ENCODE assay signal across 20 cellular contexts in the genomic region with DNA sequence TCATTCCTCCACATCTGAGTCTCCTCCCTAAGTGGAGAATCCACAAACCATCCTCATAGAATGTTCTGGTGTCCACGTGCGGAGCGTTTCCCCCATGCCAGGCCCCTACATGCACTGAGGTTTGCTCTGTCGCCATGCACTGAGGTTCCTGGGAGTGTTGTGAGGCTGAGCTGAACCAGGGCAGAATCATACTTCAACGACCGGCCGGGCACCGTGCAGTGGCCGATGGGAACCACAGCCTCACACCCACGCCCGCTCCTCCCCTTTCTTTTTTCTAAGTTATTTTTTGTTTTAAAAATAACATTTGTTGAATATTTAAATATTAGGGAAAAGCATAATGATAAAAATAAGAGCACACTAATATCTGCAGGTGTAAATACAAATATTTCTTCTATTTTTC.
DNase-seq lines count a peak whose midpoint lies in the region; TF ChIP-seq lines count a peak whose summit lies in the region.
"Had no signal": no experiment of that assay in that cellular context is flagged by ENCODE, and none has a peak within 500 bp of the region (broad histone marks: within the 10 kb centered on the region; RNA-seq: fewer than 3 reads in every experiment).

No MANE protein-coding gene starts in this region.

- no peak overlapping the region for H2BK5ac ChIP-seq in H9 (ENCODE audit: insufficient read length, low read length)

- H4K91ac ChIP-seq in H9 (ENCODE audit: insufficient read length, low read depth, low read length) = no peak overlapping the region

- no peak overlapping the region for H2BK120ac ChIP-seq in H9 (ENCODE audit: low read depth, low read length, poor library complexity, severe bottlenecking)

- H3K4me3 ChIP-seq in WERI-Rb-1 (ENCODE audit: low read depth, low read length) = no peak overlapping the region
- no peak overlapping the region for H3K4me3 ChIP-seq in spleen
- no peak overlapping the region for H3K4me3 ChIP-seq in osteoblast (ENCODE audit: insufficient read depth, low read length)
- H3K4me3 ChIP-seq: BLaER1 treated with 17β-estradiol and CSF1 and Interleukin-3, amounts not matched to agents 10 nM and 100 nM; GM12878 had no signal

- H3K9ac ChIP-seq in H9 (ENCODE audit: extremely low read depth, insufficient read length, low read length) = no peak overlapping the region
- H3K9ac ChIP-seq: BLaER1 treated with 17β-estradiol and CSF1 and Interleukin-3, amounts not matched to agents 10 nM and 100 nM had no signal

- H2BK15ac ChIP-seq in H9 (ENCODE audit: low read depth, low read length) = no peak overlapping the region

- no peaks in the 10 kb centered on the region for H3K36me3 ChIP-seq in WERI-Rb-1
- H3K36me3 ChIP-seq in spleen = no peaks in the 10 kb centered on the region
- H3K36me3 ChIP-seq in osteoblast (ENCODE audit: insufficient read depth, low read length) = no peaks in the 10 kb centered on the region
- H3K36me3 ChIP-seq: BLaER1 treated with 17β-estradiol and CSF1 and Interleukin-3, amounts not matched to agents 10 nM and 100 nM had no signal

- H3T11ph ChIP-seq in H9 (ENCODE audit: low read length) = no peak overlapping the region

- no peak overlapping the region for H3K14ac ChIP-seq in H9 (ENCODE audit: insufficient read depth, low read length)

- H3K9me3 ChIP-seq in H9 (ENCODE audit: control insufficient read depth, low read depth, low read length) = no peaks in the 10 kb centered on the region
- peaks cover 5% of the 10 kb centered on the region for H3K9me3 ChIP-seq in WERI-Rb-1 (ENCODE audit: severe bottlenecking)
- H3K9me3 ChIP-seq in spleen = peaks cover 0 to 14% (median 5%) of the 10 kb centered on the region in 8 donors
- H3K9me3 ChIP-seq in osteoblast (ENCODE audit: low read depth, low read length) = no peaks in the 10 kb centered on the region
- H3K9me3 ChIP-seq: Caco-2 had no signal

- intact Hi-C loops in spleen (cut with DNase I; ENCODE audit: low total_unique reads) = no loop called here

- peaks cover 1% of the 10 kb centered on the region; the same call in 1 of the 2 replicates for H3K27me3 Mint-ChIP-seq in H9 (ENCODE audit: low read depth)
- H3K27me3 Mint-ChIP-seq: B cell had no signal

- no peak overlapping the region for H2AFZ ChIP-seq in H9 (ENCODE audit: low read length)
- no peak overlapping the region for H2AFZ ChIP-seq in osteoblast (ENCODE audit: low read length)

- H2BK20ac ChIP-seq in H9 (ENCODE audit: low read depth, low read length, poor library complexity, severe bottlenecking) = no peak overlapping the region

- POLR2A ChIA-PET in GM10248 (lab: Yijun Ruan, JAX) = no interaction called here

- CTCF ChIA-PET in GM10248 (lab: Yijun Ruan, JAX) = no interaction called here

- H3K79me2 ChIP-seq in H9 (ENCODE audit: insufficient read depth, low read length) (no peaks in the 10 kb centered on the region), osteoblast (ENCODE audit: insufficient read depth, low read length) (no peaks in the 10 kb centered on the region)

- H2AK5ac ChIP-seq in H9 (ENCODE audit: insufficient read length, low read length) = no peak overlapping the region

- no peak for TF ChIP-seq POLR2A in spleen (IDR thresholded peaks at IDR 0.05)

- H3K4ac ChIP-seq in H9 (ENCODE audit: low read depth, low read length) = no peak overlapping the region

- DNase-seq in H9 = peak; percentile 14
- DNase-seq in WERI-Rb-1 = peak; percentile 2
- DNase-seq in islet precursor cell = peak; percentile 29
- peak; percentile 25 for DNase-seq in spleen
- no peak for DNase-seq in activated T-cell treated with anti-CD3 and anti-CD28 coated beads for 4 hours
- no peak for DNase-seq in ACHN
- no peak for DNase-seq in GM10248 (ENCODE audit: extremely low spot score)
- DNase-seq in osteoblast (ENCODE audit: insufficient read length, low spot score, missing footprints) = no peak
- DNase-seq: 8988T; AML-193; Caco-2; Calu3; CD4-positive, alpha-beta T cell; CD8-positive, alpha-beta T cell; DMS79 treated with DMSO at 0.1 percent for 48 hours; GF-D8 had no signal

- no peak overlapping the region for H3K18ac ChIP-seq in H9 (ENCODE audit: insufficient read length, low read depth, low read length)

- H3K4me1 Mint-ChIP-seq in H9 = peaks cover 0 to 2% of the 10 kb centered on the region in 2 experiments; a peak in 1 of 4 replicates
- H3K4me1 Mint-ChIP-seq: B cell had no signal

- no peak overlapping the region for H3K4me3 Mint-ChIP-seq in H9
- H3K4me3 Mint-ChIP-seq: B cell; CD4-positive, alpha-beta T cell; CD8-positive, alpha-beta T cell had no signal

- H2BK12ac ChIP-seq in H9 (ENCODE audit: insufficient read length, low read depth, low read length) = no peak overlapping the region

- no peak overlapping the region for H3K27ac Mint-ChIP-seq in H9
- H3K27ac Mint-ChIP-seq: CD4-positive, alpha-beta T cell; CD8-positive, alpha-beta T cell had no signal

- H4K20me1 ChIP-seq in H9 (ENCODE audit: control insufficient read depth, insufficient read depth, insufficient read length) (no peaks in the 10 kb centered on the region), osteoblast (ENCODE audit: insufficient read depth, low read length) (no peaks in the 10 kb centered on the region)

- H3K23me2 ChIP-seq in H9 (ENCODE audit: insufficient read length, low read depth, low read length, poor library complexity, severe bottlenecking) = peaks cover 2% of the 10 kb centered on the region

- no peak overlapping the region for H4K8ac ChIP-seq in H9 (replicated peaks; ENCODE audit: insufficient read length, low read depth, low read length)

- H3K4me2 ChIP-seq in H9 (ENCODE audit: insufficient read depth, insufficient read length, low read length) (no peak overlapping the region), osteoblast (ENCODE audit: insufficient read depth, low read length) (no peak overlapping the region)
- H3K4me2 ChIP-seq: BLaER1 treated with 17β-estradiol and CSF1 and Interleukin-3, amounts not matched to agents 10 nM and 100 nM had no signal

- in situ Hi-C loops in ACHN (cut with HindIII; ENCODE audit: low pct_ligation_motif_present, low pct_unique_long_range_greater_than_20kb, low sequenced_read_pairs) = no loop called here

- WGBS in H9 (ENCODE audit: extremely low coverage, insufficient read length, low lambda C conversion rate) = no CpG with 5 or more reads among the region's 11 CpGs
- 89 to 93% (median 93%) methylated on average over 11 of the region's 11 CpGs for WGBS in spleen, 5 donors

- no peaks in the 10 kb centered on the region for H3K4me1 ChIP-seq in H9 (ENCODE audit: insufficient read depth, low read length)
- no peaks in the 10 kb centered on the region for H3K4me1 ChIP-seq in spleen
- no peaks in the 10 kb centered on the region for H3K4me1 ChIP-seq in osteoblast (ENCODE audit: insufficient read depth, low read length)
- H3K4me1 ChIP-seq: BLaER1 treated with 17β-estradiol and CSF1 and Interleukin-3, amounts not matched to agents 10 nM and 100 nM; Caco-2 had no signal

- H3K79me1 ChIP-seq in H9 (ENCODE audit: insufficient read depth, low read depth, low read length, poor library complexity, severe bottlenecking) = no peaks in the 10 kb centered on the region

- TF ChIP-seq CTCF in H9 (conservative IDR thresholded peaks at IDR 0.05) = no peak
- TF ChIP-seq CTCF in WERI-Rb-1 (IDR thresholded peaks at IDR 0.05; ENCODE audit: low read depth, low read length) = no peak
- no peak for TF ChIP-seq CTCF in spleen (IDR thresholded peaks at IDR 0.05 in 8 of 11, conservative IDR thresholded peaks at IDR 0.05 in 3 of 11)
- no peak for TF ChIP-seq CTCF in GM10248 (IDR thresholded peaks at IDR 0.05; ENCODE audit: control extremely low read depth, extremely low read depth, low read depth, missing control alignments)
- TF ChIP-seq CTCF in osteoblast (IDR thresholded peaks at IDR 0.05; ENCODE audit: extremely low read depth, low read depth, low read length) = no peak

- peaks cover 0 to 2% (median 0%) of the 10 kb centered on the region in 3 experiments; a peak in 1 of 7 replicates for H3K36me3 Mint-ChIP-seq in H9 (ENCODE audit: insufficient read depth in 1 of 3, low read depth in 3 of 3)
- H3K36me3 Mint-ChIP-seq: CD8-positive, alpha-beta T cell had no signal

- H3K9me3 Mint-ChIP-seq in H9 = peaks cover 2 to 7% of the 10 kb centered on the region in 2 experiments; a peak in 2 of 5 replicates
- H3K9me3 Mint-ChIP-seq: CD4-positive, alpha-beta T cell; CD8-positive, alpha-beta T cell had no signal

- H3K27ac ChIP-seq in H9 (ENCODE audit: insufficient read length, low read depth, low read length) = no peak overlapping the region
- no peak overlapping the region for H3K27ac ChIP-seq in WERI-Rb-1
- H3K27ac ChIP-seq in spleen = no peak overlapping the region
- H3K27ac ChIP-seq in osteoblast (ENCODE audit: low read depth, low read length) = no peak overlapping the region
- H3K27ac ChIP-seq: BLaER1 treated with 17β-estradiol and CSF1 and Interleukin-3, amounts not matched to agents 10 nM and 100 nM; C4-2B had no signal

- no peak overlapping the region for H4K5ac ChIP-seq in H9 (ENCODE audit: insufficient read length, low read depth, low read length)

- H3K23ac ChIP-seq in H9 (ENCODE audit: insufficient read length, low read depth, low read length) = no peak overlapping the region

- H3K56ac ChIP-seq in H9 (ENCODE audit: insufficient read length, low read depth, low read length) = no peak overlapping the region

- H3K27me3 ChIP-seq in H9 (ENCODE audit: insufficient read depth, low read length) (no peaks in the 10 kb centered on the region), WERI-Rb-1 (ENCODE audit: insufficient read depth, low read depth, severe bottlenecking) (peaks cover 81% of the 10 kb centered on the region), spleen (replicated peaks in 1 of 7) (peaks cover 0 to 46% (median 0%) of the 10 kb centered on the region in 7 donors), osteoblast (ENCODE audit: insufficient read depth, low read length) (no peaks in the 10 kb centered on the region)

Comparison
In these comparisons a context has a peak if more than half of its experiments do, and no peak if none do; other contexts are left out.
1. DNase-seq: peak in H9 (single experiment), WERI-Rb-1 (single experiment), islet precursor cell (single experiment) and spleen (single experiment); none in activated T-cell treated with anti-CD3 and anti-CD28 coated beads for 4 hours (single experiment), ACHN (single experiment), GM10248 (single experiment) and osteoblast (single experiment).